In genomic region chr15:60399931-60400330, GRCh38 we compare ENCODE assay signal across 13 cellular contexts. TPM values are rescaled to one million over a fixed set of nuclear protein-coding genes. Genes with fewer than 3 reads are reported as not detected.
DNase-seq lines count a peak whose midpoint lies in the region; ATAC-seq and TF ChIP-seq lines count a peak whose summit lies in the region.
"Had no signal": no experiment of that assay in that cellular context is flagged by ENCODE, and none has a peak within 500 bp of the region (broad histone marks: within the 10 kb centered on the region; RNA-seq: fewer than 3 reads in every experiment).

No MANE protein-coding gene starts in this region.

- no peaks in the 10 kb centered on the region for H3K9me2 ChIP-seq in hepatocyte (replicated peaks; ENCODE audit: insufficient read depth)

- WGBS in hepatocyte (ENCODE audit: low lambda C conversion rate, missing lambda C conversion rate): 37% methylated on average over 1 of the region's 1 CpG

- no peaks in the 10 kb centered on the region for H3K9me3 Mint-ChIP-seq in T-helper 2 cell treated with Interferon-gamma antibody and Interleukin-4, amounts not matched to agents 5 μg/mL and 100 μg/mL, for 36 hours
- no peaks in the 10 kb centered on the region for H3K9me3 Mint-ChIP-seq in activated T-helper 1 cell treated with anti-CD3 and anti-CD28 coated beads, Interleukin-12 subunit alpha, Interleukin-12 subunit beta, Interleukin-2, Interleukin-4 antibody, amounts not matched to agents 30 ng/mL and 10 ng/mL and 1 ng/mL, durations not matched to agents 14 hours and 24 hours and 36 hours
- no peaks in the 10 kb centered on the region for H3K9me3 Mint-ChIP-seq in activated CD8-positive, alpha-beta T cell treated with anti-CD3 and anti-CD28 coated beads for 36 hours
- H3K9me3 Mint-ChIP-seq: activated naive CD8-positive, alpha-beta T cell treated with anti-CD3 and anti-CD28 coated beads for 36 hours had no signal

- H3K79me2 ChIP-seq in hepatocyte: peaks cover 28% of the 10 kb centered on the region

- H3K4me3 ChIP-seq in hepatocyte: no peak overlapping the region
- H3K4me3 ChIP-seq in tibial artery: no peak overlapping the region
- H3K4me3 ChIP-seq: testis had no signal

- H4K20me1 ChIP-seq in hepatocyte (ENCODE audit: insufficient read depth, poor library complexity, severe bottlenecking): peaks cover 12% of the 10 kb centered on the region

- no peaks in the 10 kb centered on the region for H3K27me3 ChIP-seq in hepatocyte
- H3K27me3 ChIP-seq in tibial artery: no peaks in the 10 kb centered on the region
- H3K27me3 ChIP-seq: testis had no signal

- H3K36me3 ChIP-seq in hepatocyte (replicated peaks; ENCODE audit: insufficient read depth, low read depth): no peaks in the 10 kb centered on the region
- peaks cover 0 to 6% (median 0%) of the 10 kb centered on the region in 3 donors for H3K36me3 ChIP-seq in tibial artery

- intact Hi-C loops in activated T-helper 1 cell treated with anti-CD3 and anti-CD28 coated beads, Interleukin-12 subunit alpha, Interleukin-12 subunit beta, Interleukin-2, Interleukin-4 antibody, amounts not matched to agents 30 ng/mL and 10 ng/mL and 1 ng/mL, durations not matched to agents 14 hours and 24 hours and 36 hours (cut with micrococcal nuclease): loop anchor here (5.0 to 10.0 kb wide), 4 partner anchors 42 to 605 kb away; no protein-coding TSS in a partner anchor
- intact Hi-C loops in tibial artery (cut with DNase I; ENCODE audit: low total_unique reads): loop anchor here (5.0 kb wide), 1 partner anchor 38 kb away; no protein-coding TSS in a partner anchor
- intact Hi-C loops in activated CD8-positive, alpha-beta T cell treated with anti-CD3 and anti-CD28 coated beads for 36 hours (cut with micrococcal nuclease): no loop called here

- H3K4me1 ChIP-seq in hepatocyte (ENCODE audit: insufficient read depth) (peaks cover 55% of the 10 kb centered on the region), tibial artery (peaks cover 0 to 56% (median 31%) of the 10 kb centered on the region in 4 donors)

- H3K27ac Mint-ChIP-seq in T-helper 2 cell treated with Interferon-gamma antibody and Interleukin-4, amounts not matched to agents 5 μg/mL and 100 μg/mL, for 36 hours: peak overlapping the region; percentile 98
- H3K27ac Mint-ChIP-seq in activated T-helper 1 cell treated with anti-CD3 and anti-CD28 coated beads, Interleukin-12 subunit alpha, Interleukin-12 subunit beta, Interleukin-2, Interleukin-4 antibody, amounts not matched to agents 30 ng/mL and 10 ng/mL and 1 ng/mL, durations not matched to agents 14 hours and 24 hours and 36 hours: no peak overlapping the region
- H3K27ac Mint-ChIP-seq in activated CD8-positive, alpha-beta T cell treated with anti-CD3 and anti-CD28 coated beads for 36 hours: no peak overlapping the region

- no peak for TF ChIP-seq CTCF in hepatocyte (IDR thresholded peaks at IDR 0.05; ENCODE audit: poor library complexity)
- TF ChIP-seq CTCF in tibial artery (IDR thresholded peaks at IDR 0.05): no peak
- TF ChIP-seq CTCF in activated CD8-positive, alpha-beta T cell treated with anti-CD3 and anti-CD28 coated beads for 36 hours (IDR thresholded peaks at IDR 0.05): no peak

- DNase-seq in T-helper 2 cell treated with Interferon-gamma antibody and Interleukin-4, amounts not matched to agents 5 μg/mL and 100 μg/mL, for 36 hours (ENCODE audit: low spot score): no peak
- DNase-seq in T-helper 2 cell: no peak
- no peak for DNase-seq in activated T-helper 1 cell treated with anti-CD3 and anti-CD28 coated beads, Interleukin-12 subunit alpha, Interleukin-12 subunit beta, Interleukin-2, Interleukin-4 antibody, amounts not matched to agents 30 ng/mL and 10 ng/mL and 1 ng/mL, durations not matched to agents 14 hours and 24 hours and 36 hours (ENCODE audit: low spot score)
- no peak for DNase-seq in hepatocyte (ENCODE audit: low spot score)
- no peak for DNase-seq in tibial artery
- no peak for DNase-seq in activated CD8-positive, alpha-beta T cell treated with anti-CD3 and anti-CD28 coated beads for 36 hours
- no peak for DNase-seq in Kasumi-1 (lab: John Stamatoyannopoulos, UW)
- DNase-seq: 8988T; activated naive CD8-positive, alpha-beta T cell treated with anti-CD3 and anti-CD28 coated beads for 36 hours; NCI-H748 treated with DMSO at 0.1 percent for 48 hours; testis had no signal

- H3K4me3 Mint-ChIP-seq in T-helper 2 cell treated with Interferon-gamma antibody and Interleukin-4, amounts not matched to agents 5 μg/mL and 100 μg/mL, for 36 hours: no peak overlapping the region
- peak overlapping the region; percentile 78 for H3K4me3 Mint-ChIP-seq in activated T-helper 1 cell treated with anti-CD3 and anti-CD28 coated beads, Interleukin-12 subunit alpha, Interleukin-12 subunit beta, Interleukin-2, Interleukin-4 antibody, amounts not matched to agents 30 ng/mL and 10 ng/mL and 1 ng/mL, durations not matched to agents 14 hours and 24 hours and 36 hours
- H3K4me3 Mint-ChIP-seq in activated CD8-positive, alpha-beta T cell treated with anti-CD3 and anti-CD28 coated beads for 36 hours: no peak overlapping the region

- H3K9me3 ChIP-seq in hepatocyte (ENCODE audit: low read depth) (no peaks in the 10 kb centered on the region), tibial artery (no peaks in the 10 kb centered on the region)
- H3K9me3 ChIP-seq: testis had no signal

- peaks cover 38% of the 10 kb centered on the region for H3K4me1 Mint-ChIP-seq in T-helper 2 cell treated with Interferon-gamma antibody and Interleukin-4, amounts not matched to agents 5 μg/mL and 100 μg/mL, for 36 hours (ENCODE audit: low read depth)
- H3K4me1 Mint-ChIP-seq in activated T-helper 1 cell treated with anti-CD3 and anti-CD28 coated beads, Interleukin-12 subunit alpha, Interleukin-12 subunit beta, Interleukin-2, Interleukin-4 antibody, amounts not matched to agents 30 ng/mL and 10 ng/mL and 1 ng/mL, durations not matched to agents 14 hours and 24 hours and 36 hours (ENCODE audit: low read depth): peaks cover 37% of the 10 kb centered on the region
- peaks cover 26% of the 10 kb centered on the region for H3K4me1 Mint-ChIP-seq in activated CD8-positive, alpha-beta T cell treated with anti-CD3 and anti-CD28 coated beads for 36 hours (ENCODE audit: low read depth)

- H3K36me3 Mint-ChIP-seq in T-helper 2 cell treated with Interferon-gamma antibody and Interleukin-4, amounts not matched to agents 5 μg/mL and 100 μg/mL, for 36 hours (ENCODE audit: low read depth): peaks cover 23% of the 10 kb centered on the region
- peaks cover 18% of the 10 kb centered on the region for H3K36me3 Mint-ChIP-seq in activated T-helper 1 cell treated with anti-CD3 and anti-CD28 coated beads, Interleukin-12 subunit alpha, Interleukin-12 subunit beta, Interleukin-2, Interleukin-4 antibody, amounts not matched to agents 30 ng/mL and 10 ng/mL and 1 ng/mL, durations not matched to agents 14 hours and 24 hours and 36 hours (ENCODE audit: low read depth)
- peaks cover 5% of the 10 kb centered on the region for H3K36me3 Mint-ChIP-seq in activated CD8-positive, alpha-beta T cell treated with anti-CD3 and anti-CD28 coated beads for 36 hours (ENCODE audit: low read depth)

- POLR2A ChIA-PET in activated CD8-positive, alpha-beta T cell treated with anti-CD3 and anti-CD28 coated beads for 36 hours (lab: Charles Lee): interaction anchor here (0.5 to 2.2 kb wide), 2 partner anchors 9 to 598 kb away, joined by 3 to 6 read pairs; no protein-coding TSS in a partner anchor

- peaks cover 3% of the 10 kb centered on the region for H3K27me3 Mint-ChIP-seq in T-helper 2 cell treated with Interferon-gamma antibody and Interleukin-4, amounts not matched to agents 5 μg/mL and 100 μg/mL, for 36 hours (ENCODE audit: low read depth)
- peaks cover 5% of the 10 kb centered on the region for H3K27me3 Mint-ChIP-seq in activated T-helper 1 cell treated with anti-CD3 and anti-CD28 coated beads, Interleukin-12 subunit alpha, Interleukin-12 subunit beta, Interleukin-2, Interleukin-4 antibody, amounts not matched to agents 30 ng/mL and 10 ng/mL and 1 ng/mL, durations not matched to agents 14 hours and 24 hours and 36 hours (ENCODE audit: insufficient read depth)
- peaks cover 2% of the 10 kb centered on the region for H3K27me3 Mint-ChIP-seq in activated CD8-positive, alpha-beta T cell treated with anti-CD3 and anti-CD28 coated beads for 36 hours

- no peak overlapping the region for H2AFZ ChIP-seq in hepatocyte

- H3K27ac ChIP-seq in hepatocyte (peak overlapping the region; percentile 100), tibial artery (peak overlapping the region; percentile 34 to 99)

- peak overlapping the region; percentile 93 for H3K4me2 ChIP-seq in hepatocyte

- ATAC-seq in activated CD8-positive, alpha-beta T cell treated with anti-CD3 and anti-CD28 coated beads for 36 hours: no peak
- ATAC-seq in HG02759 (IDR thresholded peaks at IDR 0.05; ENCODE audit: unreplicated experiment): no peak
- ATAC-seq: esophagus mucosa had no signal

- CTCF ChIA-PET in activated CD8-positive, alpha-beta T cell treated with anti-CD3 and anti-CD28 coated beads for 36 hours (lab: Charles Lee): interaction anchor here (1.0 to 2.1 kb wide), 3 partner anchors 39 to 121 kb away, joined by 3 to 6 read pairs (median 3); no protein-coding TSS in a partner anchor

RNA-seq across cellular contexts. Expression of gene ANXA2, which starts 2.1 kb away (rescaled TPM):
- total RNA-seq in activated T-helper 1 cell treated with anti-CD3 and anti-CD28 coated beads, Interleukin-12 subunit alpha, Interleukin-12 subunit beta, Interleukin-2, Interleukin-4 antibody, amounts not matched to agents 30 ng/mL and 10 ng/mL and 1 ng/mL, durations not matched to agents 14 hours and 24 hours and 36 hours: 243 and 247 TPM in 2 replicates
- total RNA-seq in hepatocyte: 1,102 and 1,220 TPM in 2 replicates
- polyA plus RNA-seq in hepatocyte: 1,699 and 1,702 TPM in 2 replicates
- total RNA-seq in activated CD8-positive, alpha-beta T cell treated with anti-CD3 and anti-CD28 coated beads for 36 hours: 10 to 100 TPM; 57.9 to 60.2 TPM
